8 cellular contexts compared by ENCODE assay signal in genomic region chr15:24326499-24326898, GRCh38.
DNase-seq lines count a peak whose midpoint lies in the region; ATAC-seq, FAIRE-seq and TF ChIP-seq lines count a peak whose summit lies in the region.
"Not testable (repeated sequence)": the region's sequence is repeated elsewhere in the genome, so short reads cannot be mapped to it uniquely, and the experiment has no call there.

No MANE protein-coding gene starts in this region.

- peak; percentile 88 for ATAC-seq in gastroesophageal sphincter

- not testable (repeated sequence) for H3K27me3 Mint-ChIP-seq in mesothelial cell of epicardium (ENCODE audit: low read depth)

- TF ChIP-seq POLR2A in gastroesophageal sphincter (IDR thresholded peaks at IDR 0.05), result not testable (repeated sequence)

- not testable (repeated sequence) for H3K4me3 Mint-ChIP-seq in mesothelial cell of epicardium

- not testable (repeated sequence) for H3K27me3 ChIP-seq in gastroesophageal sphincter

- peak overlapping the region; percentile 87 for H3K27ac Mint-ChIP-seq in mesothelial cell of epicardium

- in situ Hi-C loops in astrocyte of the cerebellum (cut with HindIII; ENCODE audit: low sequenced_read_pairs), result not testable (repeated sequence)

- WGBS in gastroesophageal sphincter (ENCODE audit: low coverage in 1 of 2), 2 donors, result 27 to 40% methylated on average over 1 of the region's 1 CpG

- peak overlapping the region in 3 of 4 donors; percentile 47 to 69 (median 59) for H3K27ac ChIP-seq in gastroesophageal sphincter

- DNase-seq in LNCaP clone FGC (ENCODE audit: low read depth), result peak; percentile 6
- DNase-seq in astrocyte of the cerebellum (ENCODE audit: low read depth), result peak; percentile 8
- peak; percentile 17 for DNase-seq in kidney glomerular epithelial cell (lab: John Stamatoyannopoulos, UW)
- DNase-seq in mesothelial cell of epicardium (ENCODE audit: low spot score in 2 of 2, unreplicated experiment in 2 of 2), result not testable (repeated sequence)
- peak; percentile 22 for DNase-seq in pons (ENCODE audit: low spot score)
- DNase-seq in urothelium cell line (ENCODE audit: low spot score), result peak; percentile 31

- peaks cover 12% of the 10 kb centered on the region for H3K4me1 Mint-ChIP-seq in mesothelial cell of epicardium

- not testable (repeated sequence) for TF ChIP-seq CTCF in LNCaP clone FGC (IDR thresholded peaks at IDR 0.05; ENCODE audit: control insufficient read depth, extremely low read depth, insufficient read depth); astrocyte of the cerebellum (IDR thresholded peaks at IDR 0.05; ENCODE audit: low read depth, low read length, missing control alignments); gastroesophageal sphincter (IDR thresholded peaks at IDR 0.05); mesothelial cell of epicardium (IDR thresholded peaks at IDR 0.05; ENCODE audit: unreplicated experiment)

- not testable (repeated sequence) for H3K4me1 ChIP-seq in gastroesophageal sphincter

- H3K9me3 Mint-ChIP-seq in mesothelial cell of epicardium, result peaks cover 22% of the 10 kb centered on the region

- peak; percentile 94 for FAIRE-seq in endometrium (lab: Jason Lieb, UNC)
- not testable (repeated sequence) for FAIRE-seq in urothelium cell line (lab: Jason Lieb, UNC)

- H3K4me3 ChIP-seq in LNCaP clone FGC (ENCODE audit: low read depth, low read length); astrocyte of the cerebellum (ENCODE audit: low read depth, low read length); gastroesophageal sphincter: not testable (repeated sequence)

- not testable (repeated sequence) for TF ChIP-seq EP300 in gastroesophageal sphincter (IDR thresholded peaks at IDR 0.05)

- H3K36me3 Mint-ChIP-seq in mesothelial cell of epicardium, result not testable (repeated sequence)

- H3K36me3 ChIP-seq in gastroesophageal sphincter, result not testable (repeated sequence)

- not testable (repeated sequence) for H3K9me3 ChIP-seq in gastroesophageal sphincter
